Comparison of ENCODE assay signal across 22 cellular contexts in genomic region chr6:20098267-20098876, GRCh38.
DNase-seq lines count a peak whose midpoint lies in the region; ATAC-seq and TF ChIP-seq lines count a peak whose summit lies in the region.
"Had no signal": no experiment of that assay in that cellular context is flagged by ENCODE, and none has a peak within 500 bp of the region (broad histone marks: within the 10 kb centered on the region; RNA-seq: fewer than 3 reads in every experiment).

No MANE protein-coding gene starts in this region.

- 0 out of 2 replicates have a peak, but pooled peaks cover 3% of the 10 kb centered on the region for H3K9me2 ChIP-seq in GM23338 (ENCODE audit: insufficient read depth)

- no peak for ATAC-seq in GM23338
- no peak for ATAC-seq in GM18870 (IDR thresholded peaks at IDR 0.05; ENCODE audit: unreplicated experiment)
- ATAC-seq: Panc1 had no signal

- H3K27me3 Mint-ChIP-seq in GM23338 (ENCODE audit: insufficient read depth, low read depth, poor library complexity) (peaks cover 4% of the 10 kb centered on the region), neural progenitor cell (ENCODE audit: insufficient read depth, low read depth) (no peaks in the 10 kb centered on the region)
- H3K27me3 Mint-ChIP-seq: CD4-positive, CD25-positive, alpha-beta regulatory T cell had no signal

- H3K27ac Mint-ChIP-seq in GM23338 (peak overlapping the region; percentile 22; the same call in 1 of the 2 replicates), neural progenitor cell (peak overlapping the region; percentile 35)

- H3F3A ChIP-seq in GM23338 (replicated peaks; ENCODE audit: low read depth) (no peaks in the 10 kb centered on the region), neural progenitor cell (ENCODE audit: low read depth) (peaks cover 2% of the 10 kb centered on the region)

- no peaks in the 10 kb centered on the region for H3K9me3 ChIP-seq in esophagus muscularis mucosa
- H3K9me3 ChIP-seq in neural progenitor cell (ENCODE audit: low read depth), result no peaks in the 10 kb centered on the region
- H3K9me3 ChIP-seq: HAP-1, SJCRH30 had no signal

- H3K9ac ChIP-seq in neural progenitor cell, result no peak overlapping the region
- H3K9ac ChIP-seq: GM23248 had no signal

- peak; percentile 36 for DNase-seq in AG10803 (ENCODE audit: low read depth)
- DNase-seq in GM23338 (ENCODE audit: low spot score), result no peak
- DNase-seq in esophagus muscularis mucosa (ENCODE audit: extremely low spot score), result no peak
- DNase-seq in neural progenitor cell (ENCODE audit: low spot score), result no peak
- no peak for DNase-seq in NCI-H2171 (lab: John Stamatoyannopoulos, UW)
- DNase-seq in NCI-H82 treated with DMSO at 0.1 percent for 48 hours (lab: John Stamatoyannopoulos, UW; ENCODE audit: unreplicated experiment), result no peak
- DNase-seq: CD4-positive, CD25-positive, alpha-beta regulatory T cell; COR-L47; DMS79; GM23248; KG1; NCI-H1092; NCI-H1436; NCI-H2029; NCI-H345; NCI-H524; NCI-H774; SJCRH30 had no signal

- H2AFZ ChIP-seq in GM23338 (no peak overlapping the region), neural progenitor cell (replicated peaks) (no peak overlapping the region)
- H2AFZ ChIP-seq: GM23248 had no signal

- intact Hi-C loops in esophagus muscularis mucosa (cut with DNase I), result loop anchor here (10.0 kb wide), 1 partner anchor 306 kb away; the partner anchor contains the start of gene E2F3

- 55% methylated on average over 6 of the region's 6 CpGs for WGBS in esophagus muscularis mucosa

- H3K4me1 ChIP-seq in GM23338 (ENCODE audit: insufficient read depth) (peaks cover 5% of the 10 kb centered on the region), esophagus muscularis mucosa (peaks cover 8 to 21% (median 18%) of the 10 kb centered on the region in 4 donors), neural progenitor cell (peaks cover 11% of the 10 kb centered on the region)
- H3K4me1 ChIP-seq: HAP-1, SJCRH30 had no signal

- H3K36me3 Mint-ChIP-seq in GM23338 (ENCODE audit: low read depth) (0 out of 3 replicates have a peak, but pooled peaks cover 2% of the 10 kb centered on the region), neural progenitor cell (no peaks in the 10 kb centered on the region)

- H3K79me2 ChIP-seq in GM23338 (replicated peaks; ENCODE audit: insufficient read depth) (no peaks in the 10 kb centered on the region), neural progenitor cell (ENCODE audit: low read depth) (no peaks in the 10 kb centered on the region)

- H3K36me3 ChIP-seq in GM23338 (ENCODE audit: insufficient read depth) (no peaks in the 10 kb centered on the region), esophagus muscularis mucosa (peaks cover 0 to 19% (median 11%) of the 10 kb centered on the region in 4 donors), neural progenitor cell (no peaks in the 10 kb centered on the region)
- H3K36me3 ChIP-seq: HAP-1, SJCRH30 had no signal

- no peak for TF ChIP-seq EP300 in esophagus muscularis mucosa (IDR thresholded peaks at IDR 0.05)

- H3K27ac ChIP-seq in GM23338 (ENCODE audit: low read depth) (no peak overlapping the region), esophagus muscularis mucosa (replicated peaks in 1 of 4) (peak overlapping the region; percentile 20 to 50 (median 38)), neural progenitor cell (no peak overlapping the region)
- H3K27ac ChIP-seq: GM23248, HL-60, SJCRH30 had no signal

- H3K4me1 Mint-ChIP-seq in GM23338, result peaks cover 15% of the 10 kb centered on the region
- H3K4me1 Mint-ChIP-seq in neural progenitor cell, result no peaks in the 10 kb centered on the region
- H3K4me1 Mint-ChIP-seq: CD4-positive, CD25-positive, alpha-beta regulatory T cell had no signal

- TF ChIP-seq CTCF in AG10803 (conservative IDR thresholded peaks at IDR 0.05; ENCODE audit: low read length) (no peak), GM23338 (conservative IDR thresholded peaks at IDR 0.05; ENCODE audit: low read depth in 2 of 2) (no peak), esophagus muscularis mucosa (IDR thresholded peaks at IDR 0.05) (no peak), neural progenitor cell (IDR thresholded peaks at IDR 0.05) (no peak)

- H3K4me3 ChIP-seq in AG10803 (ENCODE audit: low read length) (no peak overlapping the region), GM23338 (no peak overlapping the region), esophagus muscularis mucosa (no peak overlapping the region), neural progenitor cell (no peak overlapping the region)
- H3K4me3 ChIP-seq: GM23248, HAP-1, SJCRH30 had no signal

- H3K27me3 ChIP-seq in GM23338 (ENCODE audit: insufficient read depth) (no peaks in the 10 kb centered on the region), esophagus muscularis mucosa (no peaks in the 10 kb centered on the region), neural progenitor cell (no peaks in the 10 kb centered on the region)
- H3K27me3 ChIP-seq: SJCRH30 had no signal

- H3K4me3 Mint-ChIP-seq in GM23338 (no peak overlapping the region), neural progenitor cell (no peak overlapping the region)
- H3K4me3 Mint-ChIP-seq: CD4-positive, CD25-positive, alpha-beta regulatory T cell had no signal

- TF ChIP-seq POLR2A in esophagus muscularis mucosa (IDR thresholded peaks at IDR 0.05; ENCODE audit: low read depth), result no peak

- H4K20me1 ChIP-seq in GM23338 (replicated peaks; ENCODE audit: insufficient read depth), result no peaks in the 10 kb centered on the region; the same call in 1 of the 2 replicates
- no peaks in the 10 kb centered on the region for H4K20me1 ChIP-seq in neural progenitor cell (ENCODE audit: low read depth)

- H3K9me3 Mint-ChIP-seq in GM23338, result no peaks in the 10 kb centered on the region
- no peaks in the 10 kb centered on the region for H3K9me3 Mint-ChIP-seq in neural progenitor cell
- H3K9me3 Mint-ChIP-seq: CD4-positive, CD25-positive, alpha-beta regulatory T cell had no signal

- H3K4me2 ChIP-seq in GM23338, result no peak overlapping the region
- H3K4me2 ChIP-seq in neural progenitor cell, result no peak overlapping the region

TF ChIP-seq in GM23338, 12 proteins besides CTCF, POLR2A, EP300 and RAD21 (continues in another document):
- TF ChIP-seq POLR2AphosphoS5 (IDR thresholded peaks at IDR 0.05; ENCODE audit: low read depth), result no peak
- TF ChIP-seq ZNF331 (CRISPR knock-in tag; IDR thresholded peaks at IDR 0.05; ENCODE audit: low read depth), result no peak
- TF ChIP-seq ZNF462 (CRISPR knock-in tag; IDR thresholded peaks at IDR 0.05), result no peak
- no peak for TF ChIP-seq CREB1 (CRISPR knock-in tag; IDR thresholded peaks at IDR 0.05; ENCODE audit: low read depth)
- TF ChIP-seq ZNF114 (CRISPR knock-in tag; IDR thresholded peaks at IDR 0.05), result no peak

Comparison
In these comparisons a context has a peak if more than half of its experiments do, and no peak if none do; other contexts are left out.
1. H3K27ac ChIP-seq: peak in esophagus muscularis mucosa (4 of 4); none in GM23338 (single experiment) and neural progenitor cell (single experiment).